Comparison of ENCODE assay signal across 30 cellular contexts in genomic region chr17:72441899-72442298, GRCh38.
"Had no signal": no experiment of that assay in that cellular context is flagged by ENCODE, and none has a peak within 500 bp of the region (broad histone marks: within the 10 kb centered on the region; RNA-seq: fewer than 3 reads in every experiment).

No MANE protein-coding gene starts in this region.

- H3K27ac ChIP-seq: ascending aorta, breast epithelium, cardiac muscle cell, esophagus squamous epithelium, gastroesophageal sphincter, VCaP had no signal

- DNase-seq: activated CD4-positive, alpha-beta memory T cell treated with anti-CD3 and anti-CD28 coated beads, Interleukin-2, amount 10 ng/mL, durations not matched to agents 7 days and 5 days; activated CD4-positive, alpha-beta T cell treated with anti-CD3 and anti-CD28 coated beads for 1 hour; activated CD4-positive, alpha-beta T cell treated with anti-CD3 and anti-CD28 coated beads for 4 hours; activated CD4-positive, alpha-beta T cell treated with anti-CD3 and anti-CD28 coated beads, Interleukin-2, amount 10 ng/mL, durations not matched to agents 7 days and 5 days; activated CD4-positive, alpha-beta T cell treated with anti-CD3 and anti-CD28 coated beads, Interleukin-2, amount 50 U/mL, for 4 hours; activated CD8-positive, alpha-beta memory T cell treated with anti-CD3 and anti-CD28 coated beads, Interleukin-2, amount 50 U/mL, for 48 hours; activated gamma-delta T cell; activated naive CD4-positive, alpha-beta T cell; activated naive CD4-positive, alpha-beta T cell treated with anti-CD3 and anti-CD28 coated beads, Interleukin-2, amount 10 ng/mL, durations not matched to agents 7 days and 5 days; activated naive CD8-positive, alpha-beta T cell treated with anti-CD3 and anti-CD28 coated beads, Interleukin-2, amount 10 ng/mL, durations not matched to agents 7 days and 5 days; activated T-cell treated with anti-CD3 and anti-CD28 coated beads for 4 hours; activated T-cell treated with anti-CD3 and anti-CD28 coated beads, Interleukin-2, amount 50 U/mL, for 24 hours; activated T-cell treated with anti-CD3 and anti-CD28 coated beads, Interleukin-2, amount 50 U/mL, for 72 hours; central memory CD4-positive, alpha-beta T cell; cerebellar nuclear complex; cortex of kidney; dermis blood vessel endothelial cell; effector CD4-positive, alpha-beta T cell; effector memory CD8-positive, alpha-beta T cell; esophagus squamous epithelium; foreskin melanocyte; T-helper 2 cell had no signal

- FAIRE-seq: TTC549 had no signal

- H3K4me3 ChIP-seq: ascending aorta, breast epithelium, cardiac muscle cell, esophagus squamous epithelium, gastroesophageal sphincter had no signal

- H3K4me1 ChIP-seq: ascending aorta, breast epithelium, gastroesophageal sphincter had no signal

- H3K27me3 ChIP-seq: ascending aorta, breast epithelium, cardiac muscle cell, esophagus squamous epithelium had no signal

- ATAC-seq: activated naive CD4-positive, alpha-beta T cell treated with anti-CD3 and anti-CD28 coated beads, Interleukin-2, amount 50 U/mL, for 72 hours; activated T-cell treated with anti-CD3 and anti-CD28 coated beads, Interleukin-2, amount 50 U/mL, for 72 hours; effector memory CD8-positive, alpha-beta T cell; gastroesophageal sphincter; WTC11 had no signal

- H3K9me3 ChIP-seq: ascending aorta, breast epithelium, esophagus squamous epithelium, gastroesophageal sphincter had no signal

- H3K36me3 ChIP-seq: ascending aorta, breast epithelium, cardiac muscle cell, esophagus squamous epithelium, gastroesophageal sphincter had no signal
